Comparison of ENCODE assay signal across 1 cellular context in the genomic region with DNA sequence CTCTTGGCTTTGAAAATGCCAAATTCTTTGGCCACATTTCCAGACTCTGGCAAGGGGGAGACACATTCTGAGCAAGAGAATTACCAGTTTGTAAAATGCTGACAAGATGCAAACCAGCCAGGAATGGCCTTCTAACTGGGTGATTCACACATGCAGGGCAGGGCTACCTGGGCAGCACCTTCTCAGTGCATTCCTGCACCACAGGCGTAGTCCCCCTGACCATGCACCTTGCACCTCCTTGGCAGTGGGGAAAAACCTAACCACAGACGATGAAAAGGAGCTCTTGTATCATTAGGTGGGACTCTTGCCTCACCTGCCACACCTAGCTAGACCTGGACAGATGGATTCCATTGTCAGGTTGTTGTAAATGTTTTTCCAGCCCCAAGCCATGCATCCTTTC.
TF ChIP-seq lines count a peak whose summit lies in the region.

No MANE protein-coding gene starts in this region.

TF ChIP-seq in GM23338, 12 proteins besides CTCF, POLR2A, EP300 and RAD21:
- no peak for TF ChIP-seq EZH2 (IDR thresholded peaks at IDR 0.05; ENCODE audit: low read depth, unreplicated experiment)
